In genomic region chr5:96703985-96704384, GRCh38 we compare ENCODE assay signal across 9 cellular contexts. TPM values are rescaled to one million over a fixed set of nuclear protein-coding genes. Genes with fewer than 3 reads are reported as not detected.
DNase-seq lines count a peak whose midpoint lies in the region; ATAC-seq, FAIRE-seq and TF ChIP-seq lines count a peak whose summit lies in the region.
"Had no signal": no experiment of that assay in that cellular context is flagged by ENCODE, and none has a peak within 500 bp of the region (broad histone marks: within the 10 kb centered on the region; RNA-seq: fewer than 3 reads in every experiment).

No MANE protein-coding gene starts in this region.

- H2AFZ ChIP-seq in SK-N-SH (ENCODE audit: low read depth) (no peak overlapping the region), keratinocyte (ENCODE audit: control insufficient read depth, low read length) (no peak overlapping the region)

- H3K9ac ChIP-seq in SK-N-SH (0 out of 2 replicates have a peak overlapping the region, but pooled peaks have one; percentile 82), keratinocyte (ENCODE audit: control insufficient read depth, extremely low read depth, insufficient read depth, low read length) (peak overlapping the region; percentile 98)

- CTCF ChIA-PET in SK-N-SH (lab: Yijun Ruan, JAX) = interaction anchor here (1.7 kb wide), 1 partner anchor 102 kb away, joined by 3 read pairs; no protein-coding TSS in a partner anchor

- intact Hi-C loops in ascending aorta (cut with DNase I) = loop anchor here (1.0 to 10.0 kb wide), 5 partner anchors 89 to 847 kb away; partner anchors contain the start of genes ELL2 and ERAP1

- TF ChIP-seq EP300 in SK-N-SH (IDR thresholded peaks at IDR 0.05; ENCODE audit: borderline replicate concordance in 1 of 2, low read depth in 1 of 2, low read length in 1 of 2) = no peak

- FAIRE-seq in keratinocyte (lab: Jason Lieb, UNC) (no peak), HTR-8/SVneo (lab: Jason Lieb, UNC) (no peak)

- 87% methylated on average over 3 of the region's 3 CpGs for WGBS in SK-N-SH (ENCODE audit: low lambda C conversion rate)

- peaks cover 33% of the 10 kb centered on the region for H3F3A ChIP-seq in SK-N-SH (replicated peaks; ENCODE audit: insufficient read depth)

- H3K27ac ChIP-seq in SK-N-SH (ENCODE audit: low read depth in 2 of 2, low read length in 1 of 2) = peak overlapping the region in 1 of 2 experiments; percentile 89; a peak in 1 of 4 replicates
- H3K27ac ChIP-seq in ascending aorta = peak overlapping the region; percentile 90 to 94
- H3K27ac ChIP-seq in keratinocyte (ENCODE audit: control insufficient read depth, insufficient read depth, low read length) = peak overlapping the region; percentile 98

- POLR2A ChIA-PET in SK-N-SH (lab: Yijun Ruan, JAX) = no interaction called here

- peak overlapping the region; percentile 92 to 96 for H3K4me3 Mint-ChIP-seq in stimulated activated naive CD8-positive, alpha-beta T cell treated with anti-CD3 and anti-CD28 coated beads, Interleukin-15, amount 100 ng/mL, for 72 hours

- H3K4me2 ChIP-seq in SK-N-SH = peak overlapping the region; percentile 93
- peak overlapping the region; percentile 89 for H3K4me2 ChIP-seq in keratinocyte (ENCODE audit: control insufficient read depth, extremely low read depth, insufficient read depth, low read depth, low read length)

- ATAC-seq in SK-N-SH treated with all-trans-retinoic acid at 6 μM for 48 hours (no peak), GM19397 (IDR thresholded peaks at IDR 0.05; ENCODE audit: unreplicated experiment) (no peak)
- ATAC-seq in stimulated activated naive CD8-positive, alpha-beta T cell treated with anti-CD3 and anti-CD28 coated beads, Interleukin-15, amount 100 ng/mL, for 72 hours = no peak

- peak overlapping the region; percentile 97 to 98 for H3K27ac Mint-ChIP-seq in stimulated activated naive CD8-positive, alpha-beta T cell treated with anti-CD3 and anti-CD28 coated beads, Interleukin-15, amount 100 ng/mL, for 72 hours

- H3K36me3 ChIP-seq in SK-N-SH (replicated peaks in 1 of 2; ENCODE audit: control insufficient read depth in 1 of 2, insufficient read depth in 2 of 2, low read length in 1 of 2) (no peaks in the 10 kb centered on the region), ascending aorta (no peaks in the 10 kb centered on the region), keratinocyte (ENCODE audit: control insufficient read depth in 2 of 2, extremely low read depth in 1 of 2, insufficient read depth in 2 of 2, low read length in 2 of 2) (peaks cover 1 to 4% of the 10 kb centered on the region in 2 experiments), H7 (replicated peaks; ENCODE audit: control insufficient read depth, insufficient read depth, low read length) (no peaks in the 10 kb centered on the region)

- H3K9me1 ChIP-seq in keratinocyte (ENCODE audit: control insufficient read depth, extremely low read depth, insufficient read depth, low read length) = no peaks in the 10 kb centered on the region

- H3K4me3 ChIP-seq in SK-N-SH (ENCODE audit: low read depth in 2 of 2, low read length in 1 of 2) (peak overlapping the region in 1 of 2 experiments; percentile 69; a peak in 2 of 4 replicates), ascending aorta (peak overlapping the region; percentile 63 to 75), keratinocyte (ENCODE audit: control insufficient read depth in 2 of 3, extremely low read depth in 1 of 3, insufficient read depth in 2 of 3, low read depth in 1 of 3, low read length in 3 of 3) (peak overlapping the region; percentile 57 to 91 (median 75)), H7 (ENCODE audit: insufficient read depth, low read depth, low read length) (no peak overlapping the region)

- no peaks in the 10 kb centered on the region for H3K9me3 ChIP-seq in SK-N-SH
- H3K9me3 ChIP-seq in ascending aorta = no peaks in the 10 kb centered on the region
- H3K9me3 ChIP-seq in keratinocyte (ENCODE audit: control insufficient read depth, low read depth, low read length) = no peaks in the 10 kb centered on the region

- DNase-seq in SK-N-SH (no peak), ascending aorta (ENCODE audit: low spot score in 2 of 2) (no peak), keratinocyte (ENCODE audit: low read depth, low spot score) (no peak), H7 (no peak), HTR-8/SVneo (ENCODE audit: insufficient read length, low spot score) (no peak)
- no peak for DNase-seq in stimulated activated naive CD8-positive, alpha-beta T cell treated with anti-CD3 and anti-CD28 coated beads, Interleukin-15, amount 100 ng/mL, for 72 hours
- DNase-seq: NCI-H187 had no signal

- TF ChIP-seq RAD21 in SK-N-SH (IDR thresholded peaks at IDR 0.05; ENCODE audit: low read length) = no peak

- no peaks in the 10 kb centered on the region for H3K9me3 Mint-ChIP-seq in stimulated activated naive CD8-positive, alpha-beta T cell treated with anti-CD3 and anti-CD28 coated beads, Interleukin-15, amount 100 ng/mL, for 72 hours

- H3K4me1 ChIP-seq in SK-N-SH (ENCODE audit: control insufficient read depth in 1 of 2, insufficient read depth in 2 of 2, low read depth in 1 of 2, low read length in 1 of 2) (peaks cover 9 to 20% of the 10 kb centered on the region in 2 experiments; a peak in 3 of 4 replicates), ascending aorta (peaks cover 0 to 26% of the 10 kb centered on the region in 2 donors), keratinocyte (ENCODE audit: control insufficient read depth, extremely low read depth, insufficient read depth, low read length) (peaks cover 78% of the 10 kb centered on the region)

- H4K20me1 ChIP-seq in SK-N-SH (ENCODE audit: insufficient read depth) = peaks cover 36% of the 10 kb centered on the region
- no peaks in the 10 kb centered on the region for H4K20me1 ChIP-seq in keratinocyte (ENCODE audit: control insufficient read depth, extremely low read depth, insufficient read depth, low read length)

- no peaks in the 10 kb centered on the region for H3K27me3 ChIP-seq in SK-N-SH (ENCODE audit: insufficient read depth)
- no peaks in the 10 kb centered on the region for H3K27me3 ChIP-seq in ascending aorta
- H3K27me3 ChIP-seq in keratinocyte (ENCODE audit: control insufficient read depth, extremely low read depth, insufficient read depth, low read length) = no peaks in the 10 kb centered on the region
- H3K27me3 ChIP-seq in H7 (ENCODE audit: control insufficient read depth, insufficient read depth, low read length) = peaks cover 4% of the 10 kb centered on the region

- H3K79me2 ChIP-seq in SK-N-SH (ENCODE audit: insufficient read depth) (peaks cover 60% of the 10 kb centered on the region), keratinocyte (ENCODE audit: control insufficient read depth, insufficient read depth, low read length) (peaks cover 62% of the 10 kb centered on the region)

- H3K9me2 ChIP-seq in SK-N-SH = no peaks in the 10 kb centered on the region

- TF ChIP-seq CTCF in SK-N-SH (IDR thresholded peaks at IDR 0.05) (no peak), ascending aorta (IDR thresholded peaks at IDR 0.05) (no peak), keratinocyte (optimal IDR thresholded peaks at IDR 0.05 in 1 of 3, IDR thresholded peaks at IDR 0.05 in 1 of 3, conservative IDR thresholded peaks at IDR 0.05 in 1 of 3; ENCODE audit: extremely low read depth in 1 of 3, insufficient read depth in 2 of 3, low read length in 3 of 3) (no peak)

- dilution Hi-C loops in keratinocyte (cut with MboI; ENCODE audit: extremely low pct_ligation_motif_present, low sequenced_read_pairs) = no loop called here

- no peaks in the 10 kb centered on the region for H3K27me3 Mint-ChIP-seq in stimulated activated naive CD8-positive, alpha-beta T cell treated with anti-CD3 and anti-CD28 coated beads, Interleukin-15, amount 100 ng/mL, for 72 hours

- peaks cover 69% of the 10 kb centered on the region for H3K4me1 Mint-ChIP-seq in stimulated activated naive CD8-positive, alpha-beta T cell treated with anti-CD3 and anti-CD28 coated beads, Interleukin-15, amount 100 ng/mL, for 72 hours

TF ChIP-seq in SK-N-SH treated with all-trans-retinoic acid at 6 μM for 48 hours, 23 proteins besides CTCF, POLR2A, EP300 and RAD21:
- TF ChIP-seq ZNF565 (CRISPR knock-in tag; conservative IDR thresholded peaks at IDR 0.05; ENCODE audit: low read depth) (no peak), TOX (CRISPR knock-in tag; IDR thresholded peaks at IDR 0.05; ENCODE audit: borderline replicate concordance) (no peak), RARB (CRISPR knock-in tag; IDR thresholded peaks at IDR 0.05) (no peak), ESRRG (CRISPR knock-in tag; IDR thresholded peaks at IDR 0.05) (no peak), SNAI2 (CRISPR knock-in tag; IDR thresholded peaks at IDR 0.05) (no peak)

RNA-seq across cellular contexts. Expression of gene CAST, which starts 41.8 kb away (rescaled TPM):
- polyA plus RNA-seq in SK-N-SH (2012; rRNA removed) (80.2 and 82.9 TPM in 2 replicates), keratinocyte (148 to 343 TPM (median 238 TPM) in 3 replicates)
- 95.6 and 113 TPM in 2 replicates for polyA plus RNA-seq in SK-N-SH (2012; cell fraction: cytosol; rRNA removed)
- polyA plus RNA-seq in SK-N-SH (2012; cell fraction: nucleus; rRNA removed) = 53.8 and 106 TPM in 2 replicates
- total RNA-seq in ascending aorta = 266 TPM
- 1,030 TPM for polyA plus RNA-seq in keratinocyte (2011; ENCODE audit: low read depth)
- polyA plus RNA-seq in keratinocyte (2011; cell fraction: cytosol; rRNA removed) = 209 and 268 TPM in 2 replicates
- polyA plus RNA-seq in keratinocyte (2011; cell fraction: nucleus; rRNA removed) = 383 and 505 TPM in 2 replicates
- polyA plus RNA-seq in keratinocyte (2012; ENCODE audit: low replicate concordance) = 252 and 292 TPM in 2 replicates
- polyA minus RNA-seq in keratinocyte = 62.9 to 205 TPM (median 111 TPM) in 3 replicates
- 227 TPM for polyA minus RNA-seq in keratinocyte (2011; cell fraction: cytosol; rRNA and poly(A)+ RNA removed)
- 331 and 508 TPM in 2 replicates for polyA minus RNA-seq in keratinocyte (2011; cell fraction: nucleus; rRNA and poly(A)+ RNA removed)
- total RNA-seq in H7 (2014; rRNA removed; shearing (Covaris generic)) = 12.0 and 18.8 TPM in 2 replicates

Comparison
In these comparisons a context has a peak if more than half of its experiments do, and no peak if none do; other contexts are left out.
1. RNA of gene CAST, which starts 41.8 kb away (total RNA-seq): 266 TPM in ascending aorta (single experiment); 12.0 to 18.8 TPM in H7; every median in the first group is over 10 times any median in the second.